Comparison of ENCODE assay signal across 1 cellular context in the genomic region with DNA sequence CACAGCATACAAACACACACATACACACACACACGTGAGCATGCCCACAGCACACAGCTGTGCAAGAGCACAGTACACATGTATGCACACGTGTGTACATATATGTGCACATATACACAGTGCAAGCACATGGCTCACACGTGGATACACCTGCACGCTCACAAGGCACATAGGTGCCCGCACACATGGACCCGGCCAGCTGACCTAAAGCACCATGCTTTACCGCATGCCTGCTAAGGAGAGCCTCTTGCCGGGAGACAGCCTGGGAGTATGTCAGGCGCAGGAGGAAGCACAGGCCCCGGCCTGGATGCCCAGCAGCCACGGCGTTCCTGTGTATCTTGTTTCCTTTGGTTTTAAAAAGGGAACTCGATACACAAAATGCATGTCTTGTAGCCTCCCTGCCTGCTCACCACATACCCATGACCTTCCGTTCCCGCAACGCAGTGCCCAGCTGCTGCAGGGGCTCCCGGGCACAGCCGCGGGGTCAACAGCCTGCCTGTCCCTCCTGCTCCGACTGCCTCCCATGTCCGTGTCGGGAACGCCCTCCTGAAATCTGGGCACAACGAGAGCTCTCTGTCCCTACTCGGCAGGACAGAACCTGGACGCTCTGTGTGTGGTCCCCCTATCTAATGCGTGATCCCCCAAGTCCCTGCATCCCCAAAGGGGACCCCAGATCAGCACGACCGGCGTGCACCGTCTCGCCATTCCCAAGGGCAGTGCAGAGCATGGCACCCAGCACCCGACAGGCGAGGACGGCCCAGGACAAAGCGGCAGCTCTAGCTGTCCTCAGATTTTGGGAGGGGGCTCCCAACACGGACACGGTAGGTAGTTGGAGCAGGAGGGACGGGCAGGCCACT.
TF ChIP-seq lines count a peak whose summit lies in the region.

No MANE protein-coding gene starts in this region.

TF ChIP-seq in GM12878, 131 proteins besides CTCF, POLR2A, EP300 and RAD21 (continued from another document):
- TF ChIP-seq, protein P1, sequence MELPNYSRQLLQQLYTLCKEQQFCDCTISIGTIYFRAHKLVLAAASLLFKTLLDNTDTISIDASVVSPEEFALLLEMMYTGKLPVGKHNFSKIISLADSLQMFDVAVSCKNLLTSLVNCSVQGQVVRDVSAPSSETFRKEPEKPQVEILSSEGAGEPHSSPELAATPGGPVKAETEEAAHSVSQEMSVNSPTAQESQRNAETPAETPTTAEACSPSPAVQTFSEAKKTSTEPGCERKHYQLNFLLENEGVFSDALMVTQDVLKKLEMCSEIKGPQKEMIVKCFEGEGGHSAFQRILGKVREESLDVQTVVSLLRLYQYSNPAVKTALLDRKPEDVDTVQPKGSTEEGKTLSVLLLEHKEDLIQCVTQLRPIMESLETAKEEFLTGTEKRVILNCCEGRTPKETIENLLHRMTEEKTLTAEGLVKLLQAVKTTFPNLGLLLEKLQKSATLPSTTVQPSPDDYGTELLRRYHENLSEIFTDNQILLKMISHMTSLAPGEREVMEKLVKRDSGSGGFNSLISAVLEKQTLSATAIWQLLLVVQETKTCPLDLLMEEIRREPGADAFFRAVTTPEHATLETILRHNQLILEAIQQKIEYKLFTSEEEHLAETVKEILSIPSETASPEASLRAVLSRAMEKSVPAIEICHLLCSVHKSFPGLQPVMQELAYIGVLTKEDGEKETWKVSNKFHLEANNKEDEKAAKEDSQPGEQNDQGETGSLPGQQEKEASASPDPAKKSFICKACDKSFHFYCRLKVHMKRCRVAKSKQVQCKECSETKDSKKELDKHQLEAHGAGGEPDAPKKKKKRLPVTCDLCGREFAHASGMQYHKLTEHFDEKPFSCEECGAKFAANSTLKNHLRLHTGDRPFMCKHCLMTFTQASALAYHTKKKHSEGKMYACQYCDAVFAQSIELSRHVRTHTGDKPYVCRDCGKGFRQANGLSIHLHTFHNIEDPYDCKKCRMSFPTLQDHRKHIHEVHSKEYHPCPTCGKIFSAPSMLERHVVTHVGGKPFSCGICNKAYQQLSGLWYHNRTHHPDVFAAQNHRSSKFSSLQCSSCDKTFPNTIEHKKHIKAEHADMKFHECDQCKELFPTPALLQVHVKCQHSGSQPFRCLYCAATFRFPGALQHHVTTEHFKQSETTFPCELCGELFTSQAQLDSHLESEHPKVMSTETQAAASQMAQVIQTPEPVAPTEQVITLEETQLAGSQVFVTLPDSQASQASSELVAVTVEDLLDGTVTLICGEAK (IDR thresholded peaks at IDR 0.05; ENCODE audit: borderline replicate concordance): no peak
- TF ChIP-seq ESRRA (IDR thresholded peaks at IDR 0.05; ENCODE audit: low read length) (no peak), SP1 (IDR thresholded peaks at IDR 0.05; ENCODE audit: low read depth, low read length) (no peak), NFXL1 (IDR thresholded peaks at IDR 0.05; ENCODE audit: borderline replicate concordance) (no peak), BHLHE40 (IDR thresholded peaks at IDR 0.05; ENCODE audit: borderline replicate concordance in 1 of 2, low read depth in 2 of 2, low read length in 1 of 2) (peak; percentile 33 to 38; a peak in 3 of 4 replicates), SREBF1 (IDR thresholded peaks at IDR 0.05; ENCODE audit: low read length) (no peak), CHD2 (IDR thresholded peaks at IDR 0.05; ENCODE audit: borderline replicate concordance, low read depth, low read length) (no peak), GATAD2B (conservative IDR thresholded peaks at IDR 0.05; ENCODE audit: low read depth) (no peak), EZH2 (IDR thresholded peaks at IDR 0.05; ENCODE audit: borderline replicate concordance, control insufficient read depth, low read depth, low read length) (no peak), DPF2 (IDR thresholded peaks at IDR 0.05) (0 out of 2 replicates have a peak, but pooled peaks have one; percentile 8), SMC3 (IDR thresholded peaks at IDR 0.05; ENCODE audit: borderline replicate concordance, low read length) (no peak), STAT3 (IDR thresholded peaks at IDR 0.05; ENCODE audit: low read depth, low read length) (no peak)
- TF ChIP-seq, protein P2, sequence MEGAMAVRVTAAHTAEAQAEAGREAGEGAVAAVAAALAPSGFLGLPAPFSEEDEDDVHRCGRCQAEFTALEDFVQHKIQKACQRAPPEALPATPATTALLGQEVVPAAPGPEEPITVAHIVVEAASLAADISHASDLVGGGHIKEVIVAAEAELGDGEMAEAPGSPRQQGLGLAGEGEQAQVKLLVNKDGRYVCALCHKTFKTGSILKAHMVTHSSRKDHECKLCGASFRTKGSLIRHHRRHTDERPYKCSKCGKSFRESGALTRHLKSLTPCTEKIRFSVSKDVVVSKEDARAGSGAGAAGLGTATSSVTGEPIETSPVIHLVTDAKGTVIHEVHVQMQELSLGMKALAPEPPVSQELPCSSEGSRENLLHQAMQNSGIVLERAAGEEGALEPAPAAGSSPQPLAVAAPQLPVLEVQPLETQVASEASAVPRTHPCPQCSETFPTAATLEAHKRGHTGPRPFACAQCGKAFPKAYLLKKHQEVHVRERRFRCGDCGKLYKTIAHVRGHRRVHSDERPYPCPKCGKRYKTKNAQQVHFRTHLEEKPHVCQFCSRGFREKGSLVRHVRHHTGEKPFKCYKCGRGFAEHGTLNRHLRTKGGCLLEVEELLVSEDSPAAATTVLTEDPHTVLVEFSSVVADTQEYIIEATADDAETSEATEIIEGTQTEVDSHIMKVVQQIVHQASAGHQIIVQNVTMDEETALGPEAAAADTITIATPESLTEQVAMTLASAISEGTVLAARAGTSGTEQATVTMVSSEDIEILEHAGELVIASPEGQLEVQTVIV (IDR thresholded peaks at IDR 0.05; ENCODE audit: borderline replicate concordance, partially characterized antibody): no peak
- TF ChIP-seq, protein P3, sequence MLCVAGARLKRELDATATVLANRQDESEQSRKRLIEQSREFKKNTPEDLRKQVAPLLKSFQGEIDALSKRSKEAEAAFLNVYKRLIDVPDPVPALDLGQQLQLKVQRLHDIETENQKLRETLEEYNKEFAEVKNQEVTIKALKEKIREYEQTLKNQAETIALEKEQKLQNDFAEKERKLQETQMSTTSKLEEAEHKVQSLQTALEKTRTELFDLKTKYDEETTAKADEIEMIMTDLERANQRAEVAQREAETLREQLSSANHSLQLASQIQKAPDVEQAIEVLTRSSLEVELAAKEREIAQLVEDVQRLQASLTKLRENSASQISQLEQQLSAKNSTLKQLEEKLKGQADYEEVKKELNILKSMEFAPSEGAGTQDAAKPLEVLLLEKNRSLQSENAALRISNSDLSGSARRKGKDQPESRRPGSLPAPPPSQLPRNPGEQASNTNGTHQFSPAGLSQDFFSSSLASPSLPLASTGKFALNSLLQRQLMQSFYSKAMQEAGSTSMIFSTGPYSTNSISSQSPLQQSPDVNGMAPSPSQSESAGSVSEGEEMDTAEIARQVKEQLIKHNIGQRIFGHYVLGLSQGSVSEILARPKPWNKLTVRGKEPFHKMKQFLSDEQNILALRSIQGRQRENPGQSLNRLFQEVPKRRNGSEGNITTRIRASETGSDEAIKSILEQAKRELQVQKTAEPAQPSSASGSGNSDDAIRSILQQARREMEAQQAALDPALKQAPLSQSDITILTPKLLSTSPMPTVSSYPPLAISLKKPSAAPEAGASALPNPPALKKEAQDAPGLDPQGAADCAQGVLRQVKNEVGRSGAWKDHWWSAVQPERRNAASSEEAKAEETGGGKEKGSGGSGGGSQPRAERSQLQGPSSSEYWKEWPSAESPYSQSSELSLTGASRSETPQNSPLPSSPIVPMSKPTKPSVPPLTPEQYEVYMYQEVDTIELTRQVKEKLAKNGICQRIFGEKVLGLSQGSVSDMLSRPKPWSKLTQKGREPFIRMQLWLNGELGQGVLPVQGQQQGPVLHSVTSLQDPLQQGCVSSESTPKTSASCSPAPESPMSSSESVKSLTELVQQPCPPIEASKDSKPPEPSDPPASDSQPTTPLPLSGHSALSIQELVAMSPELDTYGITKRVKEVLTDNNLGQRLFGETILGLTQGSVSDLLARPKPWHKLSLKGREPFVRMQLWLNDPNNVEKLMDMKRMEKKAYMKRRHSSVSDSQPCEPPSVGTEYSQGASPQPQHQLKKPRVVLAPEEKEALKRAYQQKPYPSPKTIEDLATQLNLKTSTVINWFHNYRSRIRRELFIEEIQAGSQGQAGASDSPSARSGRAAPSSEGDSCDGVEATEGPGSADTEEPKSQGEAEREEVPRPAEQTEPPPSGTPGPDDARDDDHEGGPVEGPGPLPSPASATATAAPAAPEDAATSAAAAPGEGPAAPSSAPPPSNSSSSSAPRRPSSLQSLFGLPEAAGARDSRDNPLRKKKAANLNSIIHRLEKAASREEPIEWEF (IDR thresholded peaks at IDR 0.05; ENCODE audit: insufficient replicate concordance, low read depth, low read length): no peak
